20 cellular contexts compared by ENCODE assay signal in genomic region chr16:30357715-30358576, GRCh38. TPM values are rescaled to one million over a fixed set of nuclear protein-coding genes. Genes with fewer than 3 reads are reported as not detected.
DNase-seq lines count a peak whose midpoint lies in the region; TF ChIP-seq lines count a peak whose summit lies in the region.
"Had no signal": no experiment of that assay in that cellular context is flagged by ENCODE, and none has a peak within 500 bp of the region (broad histone marks: within the 10 kb centered on the region; RNA-seq: fewer than 3 reads in every experiment).

No MANE protein-coding gene starts in this region.

- H3K4me1 Mint-ChIP-seq in activated naive CD4-positive, alpha-beta T cell treated with anti-CD3 and anti-CD28 coated beads, Interleukin-2, amount 10 ng/mL, durations not matched to agents 7 days and 5 days = peaks cover 48% of the 10 kb centered on the region
- H3K4me1 Mint-ChIP-seq in Calu3 (ENCODE audit: low read depth, unreplicated experiment) = peaks cover 58% of the 10 kb centered on the region

- BruUV-seq in Calu3 (replicated peaks; lab: Mats Ljungman, UMichigan) = no TSS peak

- H3K27ac Mint-ChIP-seq in activated naive CD4-positive, alpha-beta T cell treated with anti-CD3 and anti-CD28 coated beads, Interleukin-2, amount 10 ng/mL, durations not matched to agents 7 days and 5 days = no peak overlapping the region
- no peak overlapping the region for H3K27ac Mint-ChIP-seq in Calu3 (ENCODE audit: unreplicated experiment)

- intact Hi-C loops in Calu3 (cut with micrococcal nuclease; ENCODE audit: unreplicated experiment) = no loop called here

- no peaks in the 10 kb centered on the region for H3K9me3 Mint-ChIP-seq in activated naive CD4-positive, alpha-beta T cell treated with anti-CD3 and anti-CD28 coated beads, Interleukin-2, amount 10 ng/mL, durations not matched to agents 7 days and 5 days
- H3K9me3 Mint-ChIP-seq in Calu3 (ENCODE audit: low read depth, unreplicated experiment) = no peaks in the 10 kb centered on the region
- H3K9me3 Mint-ChIP-seq: CD4-positive, alpha-beta memory T cell; central memory CD8-positive, alpha-beta T cell; naive thymus-derived CD4-positive, alpha-beta T cell had no signal

- no peaks in the 10 kb centered on the region for H3K27me3 Mint-ChIP-seq in activated naive CD4-positive, alpha-beta T cell treated with anti-CD3 and anti-CD28 coated beads, Interleukin-2, amount 10 ng/mL, durations not matched to agents 7 days and 5 days
- no peaks in the 10 kb centered on the region for H3K27me3 Mint-ChIP-seq in Calu3 (ENCODE audit: unreplicated experiment)
- H3K27me3 Mint-ChIP-seq: CD4-positive, alpha-beta memory T cell; central memory CD8-positive, alpha-beta T cell; T-helper 17 cell had no signal

- no peak for DNase-seq in activated naive CD4-positive, alpha-beta T cell treated with anti-CD3 and anti-CD28 coated beads, Interleukin-2, amount 10 ng/mL, durations not matched to agents 7 days and 5 days
- no peak for DNase-seq in activated naive CD4-positive, alpha-beta T cell (lab: John Stamatoyannopoulos, UW)
- no peak for DNase-seq in Calu3
- no peak for DNase-seq in effector memory CD4-positive, alpha-beta T cell
- no peak for DNase-seq in SHP77 treated with DMSO at 0.1 percent for 48 hours (lab: John Stamatoyannopoulos, UW)
- no peak for DNase-seq in activated CD4-positive, alpha-beta T cell treated with anti-CD3 and anti-CD28 coated beads for 48 hours
- DNase-seq in foreskin melanocyte = no peak
- DNase-seq: activated CD4-positive, alpha-beta T cell treated with anti-CD3 and anti-CD28 coated beads, Interleukin-2, amount 50 U/mL, for 48 hours; CD4-positive, alpha-beta memory T cell; mesendoderm; NCI-H1694 treated with DMSO at 0.1 percent for 48 hours; T-helper 17 cell had no signal

- no peaks in the 10 kb centered on the region for H3K9me3 ChIP-seq in effector memory CD4-positive, alpha-beta T cell (ENCODE audit: control insufficient read depth, low read length)
- H3K9me3 ChIP-seq in neutrophil = no peaks in the 10 kb centered on the region
- H3K9me3 ChIP-seq: sigmoid colon, thoracic aorta had no signal

- peaks cover 29% of the 10 kb centered on the region for H3K36me3 ChIP-seq in effector memory CD4-positive, alpha-beta T cell (ENCODE audit: control insufficient read depth, insufficient read depth, low read length)
- peaks cover 72% of the 10 kb centered on the region for H3K36me3 ChIP-seq in neutrophil

- CTCF ChIA-PET in activated naive CD4-positive, alpha-beta T cell treated with anti-CD3 and anti-CD28 coated beads, Interleukin-2, amount 10 ng/mL, durations not matched to agents 7 days and 5 days (lab: Charles Lee) = interaction anchor here (0.9 to 1.1 kb wide), 4 partner anchors 11 to 52 kb away, joined by 3 read pairs; no protein-coding TSS in a partner anchor
- CTCF ChIA-PET in Calu3 (lab: Charles Lee) = no interaction called here

- peak overlapping the region; percentile 37 for H3K4me3 Mint-ChIP-seq in activated naive CD4-positive, alpha-beta T cell treated with anti-CD3 and anti-CD28 coated beads, Interleukin-2, amount 10 ng/mL, durations not matched to agents 7 days and 5 days
- peak overlapping the region; percentile 6 for H3K4me3 Mint-ChIP-seq in Calu3 (ENCODE audit: low read depth, unreplicated experiment)
- H3K4me3 Mint-ChIP-seq: CD4-positive, alpha-beta memory T cell; central memory CD8-positive, alpha-beta T cell; naive thymus-derived CD4-positive, alpha-beta T cell; T-helper 17 cell had no signal

- peaks cover 24% of the 10 kb centered on the region for H3K4me1 ChIP-seq in effector memory CD4-positive, alpha-beta T cell (ENCODE audit: control insufficient read depth, insufficient read depth, low read length, poor library complexity, severe bottlenecking)
- H3K4me1 ChIP-seq in neutrophil (ENCODE audit: control insufficient read depth in 1 of 2, insufficient read depth in 1 of 2, low read depth in 1 of 2, low read length in 1 of 2) = peaks cover 25 to 29% of the 10 kb centered on the region in 2 experiments

- TF ChIP-seq CTCF in Calu3 (IDR thresholded peaks at IDR 0.05; ENCODE audit: unreplicated experiment) (no peak), neutrophil (IDR thresholded peaks at IDR 0.05) (no peak)

- no peaks in the 10 kb centered on the region for H3K27me3 ChIP-seq in effector memory CD4-positive, alpha-beta T cell (replicated peaks; ENCODE audit: control insufficient read depth, insufficient read depth, low read length, poor library complexity, severe bottlenecking)
- no peaks in the 10 kb centered on the region for H3K27me3 ChIP-seq in neutrophil
- H3K27me3 ChIP-seq: sigmoid colon had no signal

- peaks cover 57% of the 10 kb centered on the region for H3K36me3 Mint-ChIP-seq in activated naive CD4-positive, alpha-beta T cell treated with anti-CD3 and anti-CD28 coated beads, Interleukin-2, amount 10 ng/mL, durations not matched to agents 7 days and 5 days
- H3K36me3 Mint-ChIP-seq in Calu3 (ENCODE audit: insufficient read depth, unreplicated experiment) = peaks cover 74% of the 10 kb centered on the region

- no peak overlapping the region for H3K4me3 ChIP-seq in effector memory CD4-positive, alpha-beta T cell (ENCODE audit: insufficient read depth, low read depth, low read length, poor library complexity, severe bottlenecking)
- H3K4me3 ChIP-seq in neutrophil (ENCODE audit: low read depth in 1 of 2, low read length in 1 of 2) = no peak overlapping the region
- H3K4me3 ChIP-seq: sigmoid colon, thoracic aorta had no signal

- H3K27ac ChIP-seq in effector memory CD4-positive, alpha-beta T cell (ENCODE audit: insufficient read depth, low read length, poor library complexity, severe bottlenecking) = peak overlapping the region; percentile 36
- peak overlapping the region; percentile 98 for H3K27ac ChIP-seq in neutrophil
- H3K27ac ChIP-seq: parathyroid adenoma had no signal

RNA-seq across cellular contexts. Expression of gene CD2BP2, which starts 2.8 kb away (rescaled TPM):
- total RNA-seq in Calu3 (2022) = 65.8 and 82.6 TPM in 2 replicates

RNA-seq across cellular contexts. Expression of gene TBC1D10B, which starts 12.3 kb away (rescaled TPM):
- total RNA-seq in Calu3 (2022) = 66.4 and 69.5 TPM in 2 replicates

RNA-seq across cellular contexts. Expression of gene MYL11, which starts 16.7 kb away (rescaled TPM):
- total RNA-seq in Calu3 (2022) = not detected in 2 replicates
- total RNA-seq: frontal cortex, H4, sigmoid colon had no signal

RNA-seq across cellular contexts. Expression of gene SEPTIN1, which starts 24.4 kb away (rescaled TPM):
- 1.5 and 1.9 TPM in 2 replicates for total RNA-seq in Calu3 (2022)
- total RNA-seq: frontal cortex, H4 had no signal

RNA-seq across cellular contexts. Expression of gene ZNF48, which starts 37.3 kb away (rescaled TPM):
- 21.2 and 24.8 TPM in 2 replicates for total RNA-seq in Calu3 (2022)
